In the genomic region with DNA sequence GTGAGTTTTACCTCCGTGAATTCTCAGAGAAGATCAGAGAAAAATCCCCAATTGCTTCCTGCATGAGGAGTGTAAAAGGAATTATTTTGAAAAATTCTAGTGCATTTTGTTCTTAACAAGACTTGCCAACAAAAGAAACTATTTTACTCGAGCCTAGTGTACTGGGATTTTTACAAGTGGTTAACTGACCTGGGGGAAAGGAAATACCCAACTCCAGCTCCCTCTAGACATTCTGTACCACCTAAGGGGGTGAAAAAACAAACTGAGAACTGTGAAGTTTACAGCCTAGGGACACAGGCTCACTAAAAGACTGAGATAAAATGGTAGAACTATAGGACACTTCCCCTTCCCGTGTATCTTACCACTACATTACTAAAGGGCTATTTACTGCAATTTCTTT, we compare ENCODE assay signal across 14 cellular contexts. TPM values are rescaled to one million over a fixed set of nuclear protein-coding genes. Genes with fewer than 3 reads are reported as not detected.
DNase-seq lines count a peak whose midpoint lies in the region; ATAC-seq and TF ChIP-seq lines count a peak whose summit lies in the region.
"Had no signal": no experiment of that assay in that cellular context is flagged by ENCODE, and none has a peak within 500 bp of the region (broad histone marks: within the 10 kb centered on the region; RNA-seq: fewer than 3 reads in every experiment).

No MANE protein-coding gene starts in this region.

- TF ChIP-seq CTCF in CD4-positive, alpha-beta T cell (IDR thresholded peaks at IDR 0.05), result no peak
- no peak for TF ChIP-seq CTCF in fibroblast of lung (conservative IDR thresholded peaks at IDR 0.05 in 1 of 2, IDR thresholded peaks at IDR 0.05 in 1 of 2; ENCODE audit: low read depth in 1 of 2, low read length in 2 of 2)
- TF ChIP-seq CTCF in CD14-positive monocyte (IDR thresholded peaks at IDR 0.05), result no peak

- peak overlapping the region in 3 of 4 experiments; percentile 30 to 100 (median 97) for H3K4me3 ChIP-seq in fibroblast of lung (replicated peaks in 1 of 4; ENCODE audit: control extremely low read depth in 1 of 4, insufficient read depth in 1 of 4, low read depth in 3 of 4, low read length in 4 of 4)
- H3K4me3 ChIP-seq in trophoblast cell (ENCODE audit: low read depth, low read length), result no peak overlapping the region

- H4K20me1 ChIP-seq in fibroblast of lung (ENCODE audit: control insufficient read depth, extremely low read depth, insufficient read depth, low read length), result no peaks in the 10 kb centered on the region

- no peak overlapping the region for H4K12ac ChIP-seq in trophoblast cell (ENCODE audit: low read depth, low read length)

- no peak overlapping the region for H3K23ac ChIP-seq in trophoblast cell (ENCODE audit: low read length)

- H3K9ac ChIP-seq in fibroblast of lung (ENCODE audit: insufficient read depth, low read length) (no peak overlapping the region), trophoblast cell (ENCODE audit: low read length) (no peak overlapping the region)

- H3K27ac ChIP-seq in CD4-positive, alpha-beta T cell (ENCODE audit: low read depth, low read length), result no peak overlapping the region
- H3K27ac ChIP-seq in fibroblast of lung (ENCODE audit: insufficient read depth, low read length), result no peak overlapping the region
- peak overlapping the region; percentile 78 for H3K27ac ChIP-seq in trophoblast cell (ENCODE audit: low read depth, low read length)
- H3K27ac ChIP-seq: brain microvascular endothelial cell had no signal

- peaks cover 35% of the 10 kb centered on the region for H3K79me2 ChIP-seq in fibroblast of lung (ENCODE audit: control insufficient read depth, insufficient read depth, low read length)
- peaks cover 21% of the 10 kb centered on the region for H3K79me2 ChIP-seq in trophoblast cell (ENCODE audit: control insufficient read depth, insufficient read depth, low read length, poor library complexity)

- no peaks in the 10 kb centered on the region for H3K9me3 Mint-ChIP-seq in CD4-positive, alpha-beta T cell
- peaks cover 0 to 2% (median 0%) of the 10 kb centered on the region in 7 donors for H3K9me3 Mint-ChIP-seq in CD14-positive monocyte

- H3K27me3 Mint-ChIP-seq in CD4-positive, alpha-beta T cell, result no peaks in the 10 kb centered on the region
- H3K27me3 Mint-ChIP-seq in CD14-positive monocyte (ENCODE audit: low read depth in 3 of 3), result peaks cover 0 to 2% (median 2%) of the 10 kb centered on the region in 3 donors
- H3K27me3 Mint-ChIP-seq: naive B cell had no signal

- H3K4me1 Mint-ChIP-seq in CD4-positive, alpha-beta T cell (ENCODE audit: low read depth), result peaks cover 48% of the 10 kb centered on the region
- H3K4me1 Mint-ChIP-seq in CD14-positive monocyte, result peaks cover 28% of the 10 kb centered on the region

- POLR2A ChIA-PET in CD4-positive, alpha-beta T cell (lab: Charles Lee), result interaction anchor here (0.9 kb wide), 1 partner anchor 95 kb away, joined by 4 read pairs; no protein-coding TSS in a partner anchor

- CTCF ChIA-PET in CD4-positive, alpha-beta T cell (lab: Charles Lee), result interaction anchor here (1.0 kb wide), 1 partner anchor 96 kb away, joined by 3 read pairs; the partner anchor contains the start of gene METAP1

- H3K9me3 ChIP-seq in CD4-positive, alpha-beta T cell (ENCODE audit: control insufficient read depth, low read length), result no peaks in the 10 kb centered on the region
- no peaks in the 10 kb centered on the region for H3K9me3 ChIP-seq in fibroblast of lung (ENCODE audit: control insufficient read depth, insufficient read depth, low read depth, low read length)
- H3K9me3 ChIP-seq in trophoblast cell (ENCODE audit: insufficient read depth, low read depth, low read length), result no peaks in the 10 kb centered on the region

- H4K8ac ChIP-seq in trophoblast cell (ENCODE audit: low read depth, low read length), result no peak overlapping the region

- H2BK120ac ChIP-seq in trophoblast cell (ENCODE audit: insufficient read depth, low read length, poor library complexity), result peak overlapping the region; percentile 33

- DNase-seq in CD4-positive, alpha-beta T cell, result no peak
- DNase-seq in OCI-M1 (lab: John Stamatoyannopoulos, UW), result peak; percentile 28
- no peak for DNase-seq in fibroblast of lung (ENCODE audit: low read depth in 2 of 2)
- DNase-seq in trophoblast cell, result no peak
- DNase-seq in iPS-NIHi11 (ENCODE audit: low spot score), result no peak
- DNase-seq in CD14-positive monocyte (ENCODE audit: low spot score), result no peak
- DNase-seq: brain microvascular endothelial cell, C1 segment of cervical spinal cord, naive B cell, NCI-H1048, RPMI8226 had no signal

- no peak overlapping the region for H2BK5ac ChIP-seq in trophoblast cell (ENCODE audit: low read depth, low read length, poor library complexity)

- no peak for ATAC-seq in CD4-positive, alpha-beta T cell (ENCODE audit: poor library complexity)
- ATAC-seq in GM19351 (IDR thresholded peaks at IDR 0.05; ENCODE audit: unreplicated experiment) (no peak), HG03108 (IDR thresholded peaks at IDR 0.05; ENCODE audit: unreplicated experiment) (no peak)

- no peak overlapping the region for H2BK12ac ChIP-seq in trophoblast cell (ENCODE audit: low read length)

- no CpG with 5 or more reads among the region's 3 CpGs for WGBS in trophoblast cell (ENCODE audit: extremely low coverage, insufficient coverage, insufficient read length)

- no peaks in the 10 kb centered on the region for H3K36me3 ChIP-seq in fibroblast of lung (ENCODE audit: control insufficient read depth, insufficient read depth, low read length)
- no peaks in the 10 kb centered on the region for H3K36me3 ChIP-seq in trophoblast cell (ENCODE audit: control insufficient read depth in 1 of 2, insufficient read depth in 2 of 2, low read length in 2 of 2)
- H3K36me3 ChIP-seq: brain microvascular endothelial cell had no signal

- no peak overlapping the region for H2AK5ac ChIP-seq in trophoblast cell (ENCODE audit: low read length)

- no peak overlapping the region for H3K4ac ChIP-seq in trophoblast cell (ENCODE audit: low read depth, low read length)

- H3K4me2 ChIP-seq in fibroblast of lung (ENCODE audit: extremely low read depth, insufficient read depth, low read length), result peak overlapping the region; percentile 95
- H3K4me2 ChIP-seq in trophoblast cell (ENCODE audit: low read length), result peak overlapping the region; percentile 50

- no peak overlapping the region for H3K18ac ChIP-seq in trophoblast cell (ENCODE audit: low read length)

- H4K91ac ChIP-seq in trophoblast cell (ENCODE audit: low read depth, low read length), result no peak overlapping the region

- intact Hi-C loops in CD4-positive, alpha-beta T cell (cut with DNase I, micrococcal nuclease), result loop anchor here in 1 of 2 experiments (5.0 kb wide), 1 partner anchor 434 kb away; the partner anchor contains the start of gene TSPAN5
- intact Hi-C loops in CD14-positive monocyte (cut with micrococcal nuclease), result no loop called here

- peaks cover 2% of the 10 kb centered on the region for H3K4me1 ChIP-seq in fibroblast of lung (ENCODE audit: control insufficient read depth, extremely low read depth, insufficient read depth, low read length)
- peaks cover 0 to 4% of the 10 kb centered on the region in 2 experiments for H3K4me1 ChIP-seq in trophoblast cell (ENCODE audit: control insufficient read depth in 1 of 2, insufficient read depth in 2 of 2, low read length in 2 of 2)

- H3K79me1 ChIP-seq in trophoblast cell (ENCODE audit: low read length), result peaks cover 16% of the 10 kb centered on the region

- H3K27me3 ChIP-seq in CD4-positive, alpha-beta T cell (ENCODE audit: control insufficient read depth, insufficient read depth, low read length), result no peaks in the 10 kb centered on the region
- H3K27me3 ChIP-seq in fibroblast of lung (ENCODE audit: control insufficient read depth, insufficient read depth, low read length), result no peaks in the 10 kb centered on the region
- no peaks in the 10 kb centered on the region for H3K27me3 ChIP-seq in trophoblast cell (ENCODE audit: insufficient read depth, low read length)
- H3K27me3 ChIP-seq: brain microvascular endothelial cell had no signal

- peak overlapping the region; percentile 26 for H3K4me3 Mint-ChIP-seq in CD4-positive, alpha-beta T cell
- no peak overlapping the region for H3K4me3 Mint-ChIP-seq in CD14-positive monocyte

- H2AFZ ChIP-seq in fibroblast of lung (ENCODE audit: low read length), result no peak overlapping the region
- H2AFZ ChIP-seq in trophoblast cell (ENCODE audit: insufficient read depth, low read length, poor library complexity), result no peak overlapping the region

- no peak overlapping the region for H3K27ac Mint-ChIP-seq in CD4-positive, alpha-beta T cell
- H3K27ac Mint-ChIP-seq in CD14-positive monocyte, result no peak overlapping the region

- H3K14ac ChIP-seq in trophoblast cell (ENCODE audit: low read length), result no peak overlapping the region

- peaks cover 13% of the 10 kb centered on the region for H3K36me3 Mint-ChIP-seq in CD4-positive, alpha-beta T cell (ENCODE audit: low read depth)
- peaks cover 3 to 4% of the 10 kb centered on the region in 2 donors for H3K36me3 Mint-ChIP-seq in CD14-positive monocyte

RNA-seq across cellular contexts. Expression of gene ADH5, which starts 2.6 kb away (rescaled TPM):
- total RNA-seq in CD4-positive, alpha-beta T cell, result 10 to 100 TPM; 49.1 to 52.0 TPM
- total RNA-seq in fibroblast of lung, result 270 and 307 TPM in 2 replicates
- 430 and 504 TPM in 2 replicates for polyA plus RNA-seq in fibroblast of lung
- polyA plus RNA-seq in fibroblast of lung (2012), result 331 and 343 TPM in 2 replicates
- polyA minus RNA-seq in fibroblast of lung (ENCODE audit: low replicate concordance), result 121 and 152 TPM in 2 replicates
- 129 and 132 TPM in 2 replicates for polyA plus RNA-seq in trophoblast cell (2013)
- 10 to 100 TPM; 79.3 to 93.5 TPM for polyA plus RNA-seq in CD14-positive monocyte

RNA-seq across cellular contexts. Expression of gene ADH4, which starts 52.9 kb away (rescaled TPM):
- total RNA-seq in CD4-positive, alpha-beta T cell, result not detected
- not detected in 2 replicates for total RNA-seq in fibroblast of lung
- polyA plus RNA-seq in fibroblast of lung (0.03 TPM in 1 of 2 replicates, not detected in the other), CD14-positive monocyte (not detected)
- polyA plus RNA-seq in fibroblast of lung (2012), result not detected in 2 replicates
- polyA minus RNA-seq in fibroblast of lung (ENCODE audit: low replicate concordance), result not detected in 2 replicates
- polyA plus RNA-seq in trophoblast cell (2013), result 0.05 TPM in 1 of 2 replicates, not detected in the other
- total RNA-seq: NCI-H460 had no signal
